ENCODE assay signal across 8 cellular contexts in genomic region chr10:101467286-101467770, GRCh38.
A peak's percentile ranks its signal among the peaks of the same experiment; 100 is the strongest.
DNase-seq lines count a peak whose midpoint lies in the region; ATAC-seq and TF ChIP-seq lines count a peak whose summit lies in the region.

No MANE protein-coding gene starts in this region.

- H3K27ac ChIP-seq in 22Rv1: no peak overlapping the region

- ATAC-seq in central memory CD8-positive, alpha-beta T cell (replicated peaks; ENCODE audit: extremely low read depth, poor library complexity, severe bottlenecking): peak; percentile 78
- ATAC-seq in GM18520 (IDR thresholded peaks at IDR 0.05; ENCODE audit: unreplicated experiment): no peak

- TF ChIP-seq CTCF in 22Rv1 (IDR thresholded peaks at IDR 0.05): peak; percentile 93

- H3K27me3 Mint-ChIP-seq in central memory CD8-positive, alpha-beta T cell: no peaks in the 10 kb centered on the region

- H3K9me3 Mint-ChIP-seq in central memory CD8-positive, alpha-beta T cell: no peaks in the 10 kb centered on the region

- H3K4me3 Mint-ChIP-seq in central memory CD8-positive, alpha-beta T cell: no peak overlapping the region

- peaks cover 4% of the 10 kb centered on the region for H3K36me3 Mint-ChIP-seq in central memory CD8-positive, alpha-beta T cell (ENCODE audit: insufficient read depth)

- H3K27ac Mint-ChIP-seq in central memory CD8-positive, alpha-beta T cell (ENCODE audit: low read depth): no peak overlapping the region

- H3K4me1 Mint-ChIP-seq in central memory CD8-positive, alpha-beta T cell: peaks cover 9% of the 10 kb centered on the region

- peak; percentile 42 for DNase-seq in GF-D8 (lab: John Stamatoyannopoulos, UW)
- DNase-seq in MV-4-11 (lab: John Stamatoyannopoulos, UW): peak; percentile 55
- DNase-seq in SHP77 treated with DMSO at 0.1 percent for 48 hours (lab: John Stamatoyannopoulos, UW): peak; percentile 27
- peak in 1 of 2 donors; percentile 17 for DNase-seq in central memory CD8-positive, alpha-beta T cell (ENCODE audit: low spot score in 2 of 2)
- peak; percentile 63 for DNase-seq in islet precursor cell
- peak; percentile 84 for DNase-seq in superior temporal gyrus (ENCODE audit: extremely low spot score)
